Comparison of ENCODE assay signal across 1 cellular context in the genomic region with DNA sequence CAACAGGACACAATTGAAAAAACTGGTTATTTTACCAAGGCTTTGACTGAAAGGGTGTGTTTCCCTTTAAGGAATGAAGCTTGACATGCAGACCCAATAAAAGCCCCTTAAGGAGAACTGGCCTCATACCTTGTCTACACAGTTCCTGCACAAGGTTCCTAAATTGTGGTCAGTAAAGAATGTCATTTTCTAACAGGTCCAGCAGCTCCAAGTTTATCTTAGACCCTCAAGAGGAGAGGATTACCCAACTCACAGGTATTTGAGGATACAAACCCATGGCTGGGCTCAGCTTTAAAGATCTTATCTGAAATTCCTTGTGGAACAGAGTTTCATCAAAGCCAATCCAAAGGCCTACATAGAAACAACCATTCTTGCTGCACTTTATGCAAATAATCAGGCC.
TF ChIP-seq lines count a peak whose summit lies in the region.

No MANE protein-coding gene starts in this region.

TF ChIP-seq in endothelial cell of umbilical vein, 7 proteins besides CTCF, POLR2A, EP300 and RAD21:
- TF ChIP-seq MYC (IDR thresholded peaks at IDR 0.05; ENCODE audit: low read depth, low read length), result no peak
- peak; percentile 28 for TF ChIP-seq EZH2 (IDR thresholded peaks at IDR 0.05; ENCODE audit: borderline replicate concordance, low read depth, low read length, severe bottlenecking)
- TF ChIP-seq POLR2AphosphoS5 (IDR thresholded peaks at IDR 0.05; ENCODE audit: insufficient read depth, low read depth, low read length), result no peak
- TF ChIP-seq JUN (IDR thresholded peaks at IDR 0.05; ENCODE audit: borderline replicate concordance, insufficient read depth, insufficient read length, low read depth), result no peak
- TF ChIP-seq FOS (IDR thresholded peaks at IDR 0.05; ENCODE audit: borderline replicate concordance, insufficient read depth, low read length), result no peak
- TF ChIP-seq, protein P1, sequence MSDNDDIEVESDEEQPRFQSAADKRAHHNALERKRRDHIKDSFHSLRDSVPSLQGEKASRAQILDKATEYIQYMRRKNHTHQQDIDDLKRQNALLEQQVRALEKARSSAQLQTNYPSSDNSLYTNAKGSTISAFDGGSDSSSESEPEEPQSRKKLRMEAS (IDR thresholded peaks at IDR 0.05; ENCODE audit: insufficient read depth, insufficient read length), result no peak
TF ChIP-seq in endothelial cell of umbilical vein: peak in this region for 1.
